In genomic region chr9:98943682-98944129, GRCh38 we compare ENCODE assay signal across 8 cellular contexts. TPM values are rescaled to one million over a fixed set of nuclear protein-coding genes. Genes with fewer than 3 reads are reported as not detected.
DNase-seq lines count a peak whose midpoint lies in the region; ATAC-seq and TF ChIP-seq lines count a peak whose summit lies in the region.

Gene COL15A1 (plus strand): TSS chr9:98943907. CDS start chr9:98944062, 155 bp downstream.

- TF ChIP-seq CTCF in subcutaneous adipose tissue (IDR thresholded peaks at IDR 0.05; ENCODE audit: low read depth): no peak

- DNase-seq in NOMO-1 treated with DMSO at 0.1 percent for 48 hours (lab: John Stamatoyannopoulos, UW; ENCODE audit: unreplicated experiment) (peak; percentile 1), NOMO-1 treated with dmso at 0.1 percent for 144 hours (lab: John Stamatoyannopoulos, UW; ENCODE audit: unreplicated experiment) (no peak), astrocyte of the hippocampus (ENCODE audit: low read depth, low spot score) (peak; percentile 58), left kidney (ENCODE audit: low read depth, low spot score) (peak; percentile 75), superior temporal gyrus (ENCODE audit: extremely low spot score) (no peak)

- ATAC-seq in GM19351 (IDR thresholded peaks at IDR 0.05; ENCODE audit: unreplicated experiment) (no peak), GM21825 (IDR thresholded peaks at IDR 0.05; ENCODE audit: unreplicated experiment) (no peak)

RNA-seq across cellular contexts. Expression of gene COL15A1, which starts in this region (rescaled TPM):
- 10 to 100 TPM; 21.2 to 85.5 (median 59.4) TPM for total RNA-seq in subcutaneous adipose tissue

Comparison
In these comparisons a context has a peak if more than half of its experiments do, and no peak if none do; other contexts are left out.
1. DNase-seq: peak in NOMO-1 treated with DMSO at 0.1 percent for 48 hours (single experiment), astrocyte of the hippocampus (single experiment) and left kidney (single experiment); none in NOMO-1 treated with dmso at 0.1 percent for 144 hours (single experiment) and superior temporal gyrus (single experiment).